ENCODE assay signal across 9 cellular contexts in genomic region chr5:159504857-159505304, GRCh38.
A peak's percentile ranks its signal among the peaks of the same experiment; 100 is the strongest.
DNase-seq lines count a peak whose midpoint lies in the region; ATAC-seq and TF ChIP-seq lines count a peak whose summit lies in the region.
"Had no signal": no experiment of that assay in that cellular context is flagged by ENCODE, and none has a peak within 500 bp of the region (broad histone marks: within the 10 kb centered on the region; RNA-seq: fewer than 3 reads in every experiment).

No MANE protein-coding gene starts in this region.

- in situ Hi-C loops in G401 (cut with HindIII; ENCODE audit: low sequenced_read_pairs), result no loop called here

- H3K4me3 ChIP-seq in skeletal muscle cell (ENCODE audit: low read depth, low read length), result no peak overlapping the region

- no peak overlapping the region for H3K4me3 Mint-ChIP-seq in WTC11
- H3K4me3 Mint-ChIP-seq in activated naive CD4-positive, alpha-beta T cell treated with anti-CD3 and anti-CD28 coated beads, Interleukin-2, amount 10 ng/mL, durations not matched to agents 7 days and 5 days, result no peak overlapping the region
- no peak overlapping the region for H3K4me3 Mint-ChIP-seq in activated T-helper 17 cell treated with anti-CD3 and anti-CD28 coated beads, Interleukin-2, amount 50 U/mL, for 72 hours
- H3K4me3 Mint-ChIP-seq in activated T-helper 2 cell treated with anti-CD3 and anti-CD28 coated beads, Interferon-gamma antibody, Interleukin-2, Interleukin-4, amounts not matched to agents 10 μg/mL and 5 μg/mL and 100 μg/mL, durations not matched to agents 14 hours and 24 hours and 36 hours (ENCODE audit: low read depth), result no peak overlapping the region

- TF ChIP-seq CTCF in WTC11 (IDR thresholded peaks at IDR 0.05), result no peak

- peaks cover 5% of the 10 kb centered on the region; the same call in 1 of the 2 replicates for H3K4me1 Mint-ChIP-seq in WTC11
- no peaks in the 10 kb centered on the region for H3K4me1 Mint-ChIP-seq in activated naive CD4-positive, alpha-beta T cell treated with anti-CD3 and anti-CD28 coated beads, Interleukin-2, amount 10 ng/mL, durations not matched to agents 7 days and 5 days
- no peaks in the 10 kb centered on the region for H3K4me1 Mint-ChIP-seq in activated T-helper 17 cell treated with anti-CD3 and anti-CD28 coated beads, Interleukin-2, amount 50 U/mL, for 72 hours
- no peaks in the 10 kb centered on the region for H3K4me1 Mint-ChIP-seq in activated T-helper 2 cell treated with anti-CD3 and anti-CD28 coated beads, Interferon-gamma antibody, Interleukin-2, Interleukin-4, amounts not matched to agents 10 μg/mL and 5 μg/mL and 100 μg/mL, durations not matched to agents 14 hours and 24 hours and 36 hours (ENCODE audit: low read depth)

- no peaks in the 10 kb centered on the region for H3K27me3 Mint-ChIP-seq in WTC11 (ENCODE audit: low read depth)
- H3K27me3 Mint-ChIP-seq in activated naive CD4-positive, alpha-beta T cell treated with anti-CD3 and anti-CD28 coated beads, Interleukin-2, amount 10 ng/mL, durations not matched to agents 7 days and 5 days, result peaks cover 21% of the 10 kb centered on the region
- H3K27me3 Mint-ChIP-seq in activated T-helper 17 cell treated with anti-CD3 and anti-CD28 coated beads, Interleukin-2, amount 50 U/mL, for 72 hours, result no peaks in the 10 kb centered on the region
- peaks cover 7% of the 10 kb centered on the region for H3K27me3 Mint-ChIP-seq in activated T-helper 2 cell treated with anti-CD3 and anti-CD28 coated beads, Interferon-gamma antibody, Interleukin-2, Interleukin-4, amounts not matched to agents 10 μg/mL and 5 μg/mL and 100 μg/mL, durations not matched to agents 14 hours and 24 hours and 36 hours (ENCODE audit: low read depth)

- intact Hi-C loops in left ventricle myocardium superior (cut with micrococcal nuclease), result no loop called here
- intact Hi-C loops in activated T-helper 2 cell treated with anti-CD3 and anti-CD28 coated beads, Interferon-gamma antibody, Interleukin-2, Interleukin-4, amounts not matched to agents 10 μg/mL and 5 μg/mL and 100 μg/mL, durations not matched to agents 14 hours and 24 hours and 36 hours (cut with micrococcal nuclease), result no loop called here

- ATAC-seq in WTC11 (peak; percentile 30; the same call in 1 of the 2 replicates), left ventricle myocardium superior (peak; percentile 82)
- no peak for ATAC-seq in activated T-helper 17 cell treated with anti-CD3 and anti-CD28 coated beads, Interleukin-2, amount 50 U/mL, for 72 hours (replicated peaks)

- POLR2A ChIA-PET in WTC11 (lab: Charles Lee), result no interaction called here

- DNase-seq in G401 (ENCODE audit: low spot score) (peak; percentile 1), WTC11 (ENCODE audit: low spot score) (no peak), left ventricle myocardium superior (peak; percentile 50), skeletal muscle cell (ENCODE audit: low read depth) (peak; percentile 72), GDM1 (lab: John Stamatoyannopoulos, UW) (no peak)
- DNase-seq in activated naive CD4-positive, alpha-beta T cell treated with anti-CD3 and anti-CD28 coated beads, Interleukin-2, amount 10 ng/mL, durations not matched to agents 7 days and 5 days, result no peak
- DNase-seq in activated T-helper 2 cell treated with anti-CD3 and anti-CD28 coated beads, Interferon-gamma antibody, Interleukin-2, Interleukin-4, amounts not matched to agents 10 μg/mL and 5 μg/mL and 100 μg/mL, durations not matched to agents 14 hours and 24 hours and 36 hours (ENCODE audit: low spot score), result no peak
- DNase-seq: stimulated activated CD4-positive, alpha-beta T cell treated with anti-CD3 and anti-CD28 coated beads, Interleukin-2, amount 100 ng/mL, for 48 hours had no signal

- peaks cover 13% of the 10 kb centered on the region for H3K9me3 Mint-ChIP-seq in WTC11
- H3K9me3 Mint-ChIP-seq in activated naive CD4-positive, alpha-beta T cell treated with anti-CD3 and anti-CD28 coated beads, Interleukin-2, amount 10 ng/mL, durations not matched to agents 7 days and 5 days, result peaks cover 2% of the 10 kb centered on the region
- no peaks in the 10 kb centered on the region for H3K9me3 Mint-ChIP-seq in activated T-helper 17 cell treated with anti-CD3 and anti-CD28 coated beads, Interleukin-2, amount 50 U/mL, for 72 hours
- no peaks in the 10 kb centered on the region for H3K9me3 Mint-ChIP-seq in activated T-helper 2 cell treated with anti-CD3 and anti-CD28 coated beads, Interferon-gamma antibody, Interleukin-2, Interleukin-4, amounts not matched to agents 10 μg/mL and 5 μg/mL and 100 μg/mL, durations not matched to agents 14 hours and 24 hours and 36 hours

- CTCF ChIA-PET in WTC11 (lab: Charles Lee), result interaction anchor here (0.9 to 1.5 kb wide), 3 partner anchors 11 to 482 kb away, joined by 3 read pairs; no protein-coding TSS in a partner anchor
- CTCF ChIA-PET in activated naive CD4-positive, alpha-beta T cell treated with anti-CD3 and anti-CD28 coated beads, Interleukin-2, amount 10 ng/mL, durations not matched to agents 7 days and 5 days (lab: Charles Lee), result interaction anchor here (1.0 kb wide), 1 partner anchor 10 kb away, joined by 3 read pairs; no protein-coding TSS in a partner anchor

- H3K36me3 Mint-ChIP-seq in WTC11, result peaks cover 2% of the 10 kb centered on the region; the same call in 1 of the 2 replicates
- H3K36me3 Mint-ChIP-seq in activated naive CD4-positive, alpha-beta T cell treated with anti-CD3 and anti-CD28 coated beads, Interleukin-2, amount 10 ng/mL, durations not matched to agents 7 days and 5 days, result no peaks in the 10 kb centered on the region
- H3K36me3 Mint-ChIP-seq in activated T-helper 17 cell treated with anti-CD3 and anti-CD28 coated beads, Interleukin-2, amount 50 U/mL, for 72 hours (ENCODE audit: low read depth), result no peaks in the 10 kb centered on the region
- no peaks in the 10 kb centered on the region for H3K36me3 Mint-ChIP-seq in activated T-helper 2 cell treated with anti-CD3 and anti-CD28 coated beads, Interferon-gamma antibody, Interleukin-2, Interleukin-4, amounts not matched to agents 10 μg/mL and 5 μg/mL and 100 μg/mL, durations not matched to agents 14 hours and 24 hours and 36 hours (ENCODE audit: low read depth)

- H3K27ac Mint-ChIP-seq in WTC11, result no peak overlapping the region
- H3K27ac Mint-ChIP-seq in activated naive CD4-positive, alpha-beta T cell treated with anti-CD3 and anti-CD28 coated beads, Interleukin-2, amount 10 ng/mL, durations not matched to agents 7 days and 5 days, result no peak overlapping the region
- no peak overlapping the region for H3K27ac Mint-ChIP-seq in activated T-helper 17 cell treated with anti-CD3 and anti-CD28 coated beads, Interleukin-2, amount 50 U/mL, for 72 hours
- no peak overlapping the region for H3K27ac Mint-ChIP-seq in activated T-helper 2 cell treated with anti-CD3 and anti-CD28 coated beads, Interferon-gamma antibody, Interleukin-2, Interleukin-4, amounts not matched to agents 10 μg/mL and 5 μg/mL and 100 μg/mL, durations not matched to agents 14 hours and 24 hours and 36 hours

TF ChIP-seq in WTC11, 78 proteins besides CTCF, POLR2A, EP300 and RAD21 (continues in another document):
- TF ChIP-seq NR3C1 (CRISPR knock-in tag; conservative IDR thresholded peaks at IDR 0.05; ENCODE audit: low read depth) (no peak), GRHL2 (CRISPR knock-in tag; IDR thresholded peaks at IDR 0.05; ENCODE audit: insufficient replicate concordance, severe bottlenecking) (no peak), ZNF532 (CRISPR knock-in tag; IDR thresholded peaks at IDR 0.05; ENCODE audit: borderline replicate concordance) (no peak), FOXK1 (CRISPR knock-in tag; IDR thresholded peaks at IDR 0.05) (no peak), ZNF425 (CRISPR knock-in tag; conservative IDR thresholded peaks at IDR 0.05) (no peak)

Comparison
In these comparisons a context has a peak if more than half of its experiments do, and no peak if none do; other contexts are left out.
1. DNase-seq: peak in G401 (single experiment), left ventricle myocardium superior (single experiment) and skeletal muscle cell (single experiment); none in WTC11 (single experiment), activated naive CD4-positive, alpha-beta T cell treated with anti-CD3 and anti-CD28 coated beads, Interleukin-2, amount 10 ng/mL, durations not matched to agents 7 days and 5 days (single experiment), activated T-helper 2 cell treated with anti-CD3 and anti-CD28 coated beads, Interferon-gamma antibody, Interleukin-2, Interleukin-4, amounts not matched to agents 10 μg/mL and 5 μg/mL and 100 μg/mL, durations not matched to agents 14 hours and 24 hours and 36 hours (single experiment) and GDM1 (single experiment).